1 cellular context compared by ENCODE assay signal in the genomic region with DNA sequence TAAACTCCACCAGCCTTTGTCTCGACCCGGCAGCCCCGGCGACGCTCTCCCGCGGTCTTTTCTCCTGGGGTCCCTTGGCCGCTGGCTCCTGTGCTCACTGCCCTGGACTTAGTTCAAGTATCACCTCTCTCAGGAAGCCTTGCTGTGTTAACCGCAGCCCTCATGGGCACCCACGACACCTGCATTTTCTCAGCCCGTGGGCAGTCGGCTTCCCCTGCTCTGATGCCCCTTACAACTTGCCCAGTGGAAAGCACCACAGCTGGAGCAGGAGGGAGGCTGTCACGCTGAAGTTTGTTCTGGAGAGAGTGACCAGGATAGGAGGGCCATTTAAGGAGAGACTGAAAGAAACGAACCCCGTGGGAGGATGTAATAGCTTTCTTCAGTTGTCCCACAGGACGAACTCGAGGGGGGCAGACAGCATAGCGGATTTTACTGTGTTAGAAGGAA.
A peak's percentile ranks its signal among the peaks of the same experiment; 100 is the strongest.
TF ChIP-seq lines count a peak whose summit lies in the region.

No MANE protein-coding gene starts in this region.

TF ChIP-seq in HepG2, 621 proteins besides CTCF, POLR2A, EP300 and RAD21 (continued from another document and continues in another):
- TF ChIP-seq HES4 (CRISPR knock-in tag; IDR thresholded peaks at IDR 0.05; ENCODE audit: borderline replicate concordance) (0 out of 2 replicates have a peak, but pooled peaks have one; percentile 5), NCOA5 (CRISPR knock-in tag; IDR thresholded peaks at IDR 0.05) (no peak), ZNF501 (CRISPR knock-in tag; IDR thresholded peaks at IDR 0.05) (peak; percentile 84), RBM22 (optimal IDR thresholded peaks at IDR 0.05; ENCODE audit: low read length) (no peak), ZSCAN29 (CRISPR knock-in tag; conservative IDR thresholded peaks at IDR 0.05) (peak; percentile 18; the same call in 1 of the 2 replicates), ZNF326 (CRISPR knock-in tag; IDR thresholded peaks at IDR 0.05; ENCODE audit: borderline replicate concordance) (no peak), REPIN1 (CRISPR knock-in tag; IDR thresholded peaks at IDR 0.05; ENCODE audit: borderline replicate concordance, low read depth) (peak; percentile 54), ISL2 (CRISPR knock-in tag; IDR thresholded peaks at IDR 0.05) (no peak), SNRNP70 (IDR thresholded peaks at IDR 0.05; ENCODE audit: low read depth, low read length) (no peak), PHF20 (CRISPR knock-in tag; IDR thresholded peaks at IDR 0.05) (0 out of 2 replicates have a peak, but pooled peaks have one; percentile 14), NFKB2 (CRISPR knock-in tag; IDR thresholded peaks at IDR 0.05; ENCODE audit: borderline replicate concordance) (0 out of 2 replicates have a peak, but pooled peaks have one; percentile 5), SNAPC2 (CRISPR knock-in tag; IDR thresholded peaks at IDR 0.05) (no peak), ZNF607 (CRISPR knock-in tag; IDR thresholded peaks at IDR 0.05; ENCODE audit: borderline replicate concordance) (peak; percentile 61; the same call in 1 of the 2 replicates), THAP11 (CRISPR knock-in tag; IDR thresholded peaks at IDR 0.05) (no peak), RARG (CRISPR knock-in tag; IDR thresholded peaks at IDR 0.05; ENCODE audit: low read depth) (no peak), ZNF720 (CRISPR knock-in tag; IDR thresholded peaks at IDR 0.05) (no peak), ZNF563 (CRISPR knock-in tag; IDR thresholded peaks at IDR 0.05) (0 out of 2 replicates have a peak, but pooled peaks have one; percentile 7), MXD4 (CRISPR knock-in tag; IDR thresholded peaks at IDR 0.05) (peak; percentile 54; the same call in 1 of the 2 replicates), SRY (CRISPR knock-in tag; IDR thresholded peaks at IDR 0.05) (no peak)
- TF ChIP-seq, protein P1, sequence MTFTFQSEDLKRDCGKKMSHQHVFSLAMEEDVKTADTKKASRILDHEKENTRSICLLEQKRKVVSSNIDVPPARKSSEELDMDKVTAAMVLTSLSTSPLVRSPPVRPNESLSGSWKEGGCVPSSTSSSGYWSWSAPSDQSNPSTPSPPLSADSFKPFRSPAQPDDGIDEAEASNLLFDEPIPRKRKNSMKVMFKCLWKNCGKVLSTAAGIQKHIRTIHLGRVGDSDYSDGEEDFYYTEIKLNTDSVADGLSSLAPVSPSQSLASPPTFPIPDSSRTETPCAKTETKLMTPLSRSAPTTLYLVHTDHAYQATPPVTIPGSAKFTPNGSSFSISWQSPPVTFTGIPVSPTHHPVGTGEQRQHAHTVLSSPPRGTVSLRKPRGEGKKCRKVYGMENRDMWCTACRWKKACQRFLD (CRISPR knock-in tag; IDR thresholded peaks at IDR 0.05; ENCODE audit: borderline replicate concordance): no peak
- TF ChIP-seq, protein P2, sequence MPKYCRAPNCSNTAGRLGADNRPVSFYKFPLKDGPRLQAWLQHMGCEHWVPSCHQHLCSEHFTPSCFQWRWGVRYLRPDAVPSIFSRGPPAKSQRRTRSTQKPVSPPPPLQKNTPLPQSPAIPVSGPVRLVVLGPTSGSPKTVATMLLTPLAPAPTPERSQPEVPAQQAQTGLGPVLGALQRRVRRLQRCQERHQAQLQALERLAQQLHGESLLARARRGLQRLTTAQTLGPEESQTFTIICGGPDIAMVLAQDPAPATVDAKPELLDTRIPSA (CRISPR knock-in tag; IDR thresholded peaks at IDR 0.05; ENCODE audit: borderline replicate concordance): no peak
- TF ChIP-seq, protein P3, sequence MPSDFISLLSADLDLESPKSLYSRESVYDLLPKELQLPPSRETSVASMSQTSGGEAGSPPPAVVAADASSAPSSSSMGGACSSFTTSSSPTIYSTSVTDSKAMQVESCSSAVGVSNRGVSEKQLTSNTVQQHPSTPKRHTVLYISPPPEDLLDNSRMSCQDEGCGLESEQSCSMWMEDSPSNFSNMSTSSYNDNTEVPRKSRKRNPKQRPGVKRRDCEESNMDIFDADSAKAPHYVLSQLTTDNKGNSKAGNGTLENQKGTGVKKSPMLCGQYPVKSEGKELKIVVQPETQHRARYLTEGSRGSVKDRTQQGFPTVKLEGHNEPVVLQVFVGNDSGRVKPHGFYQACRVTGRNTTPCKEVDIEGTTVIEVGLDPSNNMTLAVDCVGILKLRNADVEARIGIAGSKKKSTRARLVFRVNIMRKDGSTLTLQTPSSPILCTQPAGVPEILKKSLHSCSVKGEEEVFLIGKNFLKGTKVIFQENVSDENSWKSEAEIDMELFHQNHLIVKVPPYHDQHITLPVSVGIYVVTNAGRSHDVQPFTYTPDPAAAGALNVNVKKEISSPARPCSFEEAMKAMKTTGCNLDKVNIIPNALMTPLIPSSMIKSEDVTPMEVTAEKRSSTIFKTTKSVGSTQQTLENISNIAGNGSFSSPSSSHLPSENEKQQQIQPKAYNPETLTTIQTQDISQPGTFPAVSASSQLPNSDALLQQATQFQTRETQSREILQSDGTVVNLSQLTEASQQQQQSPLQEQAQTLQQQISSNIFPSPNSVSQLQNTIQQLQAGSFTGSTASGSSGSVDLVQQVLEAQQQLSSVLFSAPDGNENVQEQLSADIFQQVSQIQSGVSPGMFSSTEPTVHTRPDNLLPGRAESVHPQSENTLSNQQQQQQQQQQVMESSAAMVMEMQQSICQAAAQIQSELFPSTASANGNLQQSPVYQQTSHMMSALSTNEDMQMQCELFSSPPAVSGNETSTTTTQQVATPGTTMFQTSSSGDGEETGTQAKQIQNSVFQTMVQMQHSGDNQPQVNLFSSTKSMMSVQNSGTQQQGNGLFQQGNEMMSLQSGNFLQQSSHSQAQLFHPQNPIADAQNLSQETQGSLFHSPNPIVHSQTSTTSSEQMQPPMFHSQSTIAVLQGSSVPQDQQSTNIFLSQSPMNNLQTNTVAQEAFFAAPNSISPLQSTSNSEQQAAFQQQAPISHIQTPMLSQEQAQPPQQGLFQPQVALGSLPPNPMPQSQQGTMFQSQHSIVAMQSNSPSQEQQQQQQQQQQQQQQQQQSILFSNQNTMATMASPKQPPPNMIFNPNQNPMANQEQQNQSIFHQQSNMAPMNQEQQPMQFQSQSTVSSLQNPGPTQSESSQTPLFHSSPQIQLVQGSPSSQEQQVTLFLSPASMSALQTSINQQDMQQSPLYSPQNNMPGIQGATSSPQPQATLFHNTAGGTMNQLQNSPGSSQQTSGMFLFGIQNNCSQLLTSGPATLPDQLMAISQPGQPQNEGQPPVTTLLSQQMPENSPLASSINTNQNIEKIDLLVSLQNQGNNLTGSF (CRISPR knock-in tag; IDR thresholded peaks at IDR 0.05): 0 out of 2 replicates have a peak, but pooled peaks have one; percentile 20
- TF ChIP-seq, protein P4, sequence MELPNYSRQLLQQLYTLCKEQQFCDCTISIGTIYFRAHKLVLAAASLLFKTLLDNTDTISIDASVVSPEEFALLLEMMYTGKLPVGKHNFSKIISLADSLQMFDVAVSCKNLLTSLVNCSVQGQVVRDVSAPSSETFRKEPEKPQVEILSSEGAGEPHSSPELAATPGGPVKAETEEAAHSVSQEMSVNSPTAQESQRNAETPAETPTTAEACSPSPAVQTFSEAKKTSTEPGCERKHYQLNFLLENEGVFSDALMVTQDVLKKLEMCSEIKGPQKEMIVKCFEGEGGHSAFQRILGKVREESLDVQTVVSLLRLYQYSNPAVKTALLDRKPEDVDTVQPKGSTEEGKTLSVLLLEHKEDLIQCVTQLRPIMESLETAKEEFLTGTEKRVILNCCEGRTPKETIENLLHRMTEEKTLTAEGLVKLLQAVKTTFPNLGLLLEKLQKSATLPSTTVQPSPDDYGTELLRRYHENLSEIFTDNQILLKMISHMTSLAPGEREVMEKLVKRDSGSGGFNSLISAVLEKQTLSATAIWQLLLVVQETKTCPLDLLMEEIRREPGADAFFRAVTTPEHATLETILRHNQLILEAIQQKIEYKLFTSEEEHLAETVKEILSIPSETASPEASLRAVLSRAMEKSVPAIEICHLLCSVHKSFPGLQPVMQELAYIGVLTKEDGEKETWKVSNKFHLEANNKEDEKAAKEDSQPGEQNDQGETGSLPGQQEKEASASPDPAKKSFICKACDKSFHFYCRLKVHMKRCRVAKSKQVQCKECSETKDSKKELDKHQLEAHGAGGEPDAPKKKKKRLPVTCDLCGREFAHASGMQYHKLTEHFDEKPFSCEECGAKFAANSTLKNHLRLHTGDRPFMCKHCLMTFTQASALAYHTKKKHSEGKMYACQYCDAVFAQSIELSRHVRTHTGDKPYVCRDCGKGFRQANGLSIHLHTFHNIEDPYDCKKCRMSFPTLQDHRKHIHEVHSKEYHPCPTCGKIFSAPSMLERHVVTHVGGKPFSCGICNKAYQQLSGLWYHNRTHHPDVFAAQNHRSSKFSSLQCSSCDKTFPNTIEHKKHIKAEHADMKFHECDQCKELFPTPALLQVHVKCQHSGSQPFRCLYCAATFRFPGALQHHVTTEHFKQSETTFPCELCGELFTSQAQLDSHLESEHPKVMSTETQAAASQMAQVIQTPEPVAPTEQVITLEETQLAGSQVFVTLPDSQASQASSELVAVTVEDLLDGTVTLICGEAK (IDR thresholded peaks at IDR 0.05): no peak
- TF ChIP-seq, protein P4 (CRISPR knock-in tag; IDR thresholded peaks at IDR 0.05): 0 out of 2 replicates have a peak, but pooled peaks have one; percentile 4
- TF ChIP-seq, protein P5, sequence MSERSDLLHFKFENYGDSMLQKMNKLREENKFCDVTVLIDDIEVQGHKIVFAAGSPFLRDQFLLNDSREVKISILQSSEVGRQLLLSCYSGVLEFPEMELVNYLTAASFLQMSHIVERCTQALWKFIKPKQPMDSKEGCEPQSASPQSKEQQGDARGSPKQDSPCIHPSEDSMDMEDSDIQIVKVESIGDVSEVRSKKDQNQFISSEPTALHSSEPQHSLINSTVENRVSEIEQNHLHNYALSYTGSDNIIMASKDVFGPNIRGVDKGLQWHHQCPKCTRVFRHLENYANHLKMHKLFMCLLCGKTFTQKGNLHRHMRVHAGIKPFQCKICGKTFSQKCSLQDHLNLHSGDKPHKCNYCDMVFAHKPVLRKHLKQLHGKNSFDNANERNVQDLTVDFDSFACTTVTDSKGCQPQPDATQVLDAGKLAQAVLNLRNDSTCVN (CRISPR knock-in tag; IDR thresholded peaks at IDR 0.05; ENCODE audit: borderline replicate concordance): peak; percentile 56; the same call in 1 of the 2 replicates
- TF ChIP-seq, protein P6, sequence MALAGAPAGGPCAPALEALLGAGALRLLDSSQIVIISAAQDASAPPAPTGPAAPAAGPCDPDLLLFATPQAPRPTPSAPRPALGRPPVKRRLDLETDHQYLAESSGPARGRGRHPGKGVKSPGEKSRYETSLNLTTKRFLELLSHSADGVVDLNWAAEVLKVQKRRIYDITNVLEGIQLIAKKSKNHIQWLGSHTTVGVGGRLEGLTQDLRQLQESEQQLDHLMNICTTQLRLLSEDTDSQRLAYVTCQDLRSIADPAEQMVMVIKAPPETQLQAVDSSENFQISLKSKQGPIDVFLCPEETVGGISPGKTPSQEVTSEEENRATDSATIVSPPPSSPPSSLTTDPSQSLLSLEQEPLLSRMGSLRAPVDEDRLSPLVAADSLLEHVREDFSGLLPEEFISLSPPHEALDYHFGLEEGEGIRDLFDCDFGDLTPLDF (CRISPR knock-in tag; IDR thresholded peaks at IDR 0.05): peak; percentile 22; the same call in 1 of the 2 replicates
- TF ChIP-seq, protein P7, sequence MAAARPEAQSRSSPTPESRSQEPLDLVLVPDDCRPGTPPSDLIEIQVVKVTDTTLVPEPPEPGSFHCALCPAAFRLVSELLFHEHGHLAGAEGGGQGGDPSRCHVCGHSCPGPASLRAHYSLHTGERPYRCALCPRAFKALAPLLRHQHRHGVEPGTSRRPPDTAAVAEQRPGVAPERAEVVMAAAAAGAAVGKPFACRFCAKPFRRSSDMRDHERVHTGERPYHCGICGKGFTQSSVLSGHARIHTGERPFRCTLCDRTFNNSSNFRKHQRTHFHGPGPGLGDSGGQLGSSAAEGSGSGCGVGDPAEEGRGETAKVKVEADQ (CRISPR knock-in tag; IDR thresholded peaks at IDR 0.05; ENCODE audit: borderline replicate concordance): no peak; the same call in 1 of the 2 replicates
- TF ChIP-seq, protein P8, sequence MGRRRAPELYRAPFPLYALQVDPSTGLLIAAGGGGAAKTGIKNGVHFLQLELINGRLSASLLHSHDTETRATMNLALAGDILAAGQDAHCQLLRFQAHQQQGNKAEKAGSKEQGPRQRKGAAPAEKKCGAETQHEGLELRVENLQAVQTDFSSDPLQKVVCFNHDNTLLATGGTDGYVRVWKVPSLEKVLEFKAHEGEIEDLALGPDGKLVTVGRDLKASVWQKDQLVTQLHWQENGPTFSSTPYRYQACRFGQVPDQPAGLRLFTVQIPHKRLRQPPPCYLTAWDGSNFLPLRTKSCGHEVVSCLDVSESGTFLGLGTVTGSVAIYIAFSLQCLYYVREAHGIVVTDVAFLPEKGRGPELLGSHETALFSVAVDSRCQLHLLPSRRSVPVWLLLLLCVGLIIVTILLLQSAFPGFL (CRISPR knock-in tag; IDR thresholded peaks at IDR 0.05): no peak
- TF ChIP-seq, protein P9, sequence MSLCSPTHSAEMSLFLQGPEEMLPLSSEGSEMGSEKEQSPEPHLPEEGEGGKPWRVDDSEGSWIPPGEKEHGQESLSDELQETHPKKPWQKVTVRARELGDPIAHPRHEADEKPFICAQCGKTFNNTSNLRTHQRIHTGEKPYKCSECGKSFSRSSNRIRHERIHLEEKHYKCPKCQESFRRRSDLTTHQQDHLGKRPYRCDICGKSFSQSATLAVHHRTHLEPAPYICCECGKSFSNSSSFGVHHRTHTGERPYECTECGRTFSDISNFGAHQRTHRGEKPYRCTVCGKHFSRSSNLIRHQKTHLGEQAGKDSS (CRISPR knock-in tag; IDR thresholded peaks at IDR 0.05; ENCODE audit: borderline replicate concordance, low read depth): peak; percentile 68; the same call in 1 of the 2 replicates
